17 cellular contexts compared by ENCODE assay signal in genomic region chr22:40128989-40129388, GRCh38. TPM values are rescaled to one million over a fixed set of nuclear protein-coding genes. Genes with fewer than 3 reads are reported as not detected.
A peak's percentile ranks its signal among the peaks of the same experiment; 100 is the strongest.
DNase-seq lines count a peak whose midpoint lies in the region; ATAC-seq, FAIRE-seq and TF ChIP-seq lines count a peak whose summit lies in the region.
"Had no signal": no experiment of that assay in that cellular context is flagged by ENCODE, and none has a peak within 500 bp of the region (broad histone marks: within the 10 kb centered on the region; RNA-seq: fewer than 3 reads in every experiment).

No MANE protein-coding gene starts in this region.

- H3K9me3 Mint-ChIP-seq in activated naive CD8-positive, alpha-beta T cell treated with anti-CD3 and anti-CD28 coated beads, Interleukin-2, amount 50 U/mL, for 24 hours: no peaks in the 10 kb centered on the region
- H3K9me3 Mint-ChIP-seq in stimulated activated naive CD8-positive, alpha-beta T cell treated with anti-CD3 and anti-CD28 coated beads, Interleukin-15, Interleukin-2, amounts not matched to agents 100 ng/mL and 50 ng/mL, for 24 hours: no peaks in the 10 kb centered on the region

- TF ChIP-seq POLR2A in heart left ventricle (IDR thresholded peaks at IDR 0.05): no peak
- TF ChIP-seq POLR2A in H54 (IDR thresholded peaks at IDR 0.05; ENCODE audit: low read depth, low read length): no peak

- H3K9me3 ChIP-seq in heart left ventricle: no peaks in the 10 kb centered on the region
- no peaks in the 10 kb centered on the region for H3K9me3 ChIP-seq in right atrium auricular region
- H3K9me3 ChIP-seq: ascending aorta, gastrocnemius medialis, SJSA1 had no signal

- H3K4me3 ChIP-seq in heart left ventricle (no peak overlapping the region), right atrium auricular region (no peak overlapping the region)
- H3K4me3 ChIP-seq: ascending aorta, gastrocnemius medialis, lung, SJSA1 had no signal

- H3K27ac Mint-ChIP-seq in activated naive CD8-positive, alpha-beta T cell treated with anti-CD3 and anti-CD28 coated beads, Interleukin-2, amount 50 U/mL, for 24 hours: peak overlapping the region; percentile 73
- peak overlapping the region; percentile 65 for H3K27ac Mint-ChIP-seq in stimulated activated naive CD8-positive, alpha-beta T cell treated with anti-CD3 and anti-CD28 coated beads, Interleukin-15, Interleukin-2, amounts not matched to agents 100 ng/mL and 50 ng/mL, for 24 hours

- DNase-seq in heart left ventricle (peak in 1 of 5 donors; percentile 24), right atrium auricular region (ENCODE audit: low spot score) (no peak), MV-4-11 (lab: John Stamatoyannopoulos, UW) (peak; percentile 58), OCI-M2 (lab: John Stamatoyannopoulos, UW; ENCODE audit: unreplicated experiment) (no peak), H54 (ENCODE audit: insufficient read length, low spot score) (no peak), GM10266 (ENCODE audit: extremely low spot score) (no peak)
- no peak for DNase-seq in activated naive CD8-positive, alpha-beta T cell treated with anti-CD3 and anti-CD28 coated beads, Interleukin-2, amount 50 U/mL, for 24 hours
- DNase-seq: activated CD4-positive, alpha-beta T cell treated with anti-CD3 and anti-CD28 coated beads for 4 hours; gastrocnemius medialis; GDM1; NCI-H1417 treated with DMSO at 0.1 percent for 48 hours; NCI-H69; nucleus accumbens had no signal

- 44 to 61% (median 48%) methylated on average over 4 of the region's 4 CpGs for WGBS in heart left ventricle, 4 donors

- H3K27me3 Mint-ChIP-seq in activated naive CD8-positive, alpha-beta T cell treated with anti-CD3 and anti-CD28 coated beads, Interleukin-2, amount 50 U/mL, for 24 hours: no peaks in the 10 kb centered on the region
- H3K27me3 Mint-ChIP-seq in stimulated activated naive CD8-positive, alpha-beta T cell treated with anti-CD3 and anti-CD28 coated beads, Interleukin-15, Interleukin-2, amounts not matched to agents 100 ng/mL and 50 ng/mL, for 24 hours: no peaks in the 10 kb centered on the region

- peaks cover 17% of the 10 kb centered on the region for H3K4me1 Mint-ChIP-seq in activated naive CD8-positive, alpha-beta T cell treated with anti-CD3 and anti-CD28 coated beads, Interleukin-2, amount 50 U/mL, for 24 hours
- H3K4me1 Mint-ChIP-seq in stimulated activated naive CD8-positive, alpha-beta T cell treated with anti-CD3 and anti-CD28 coated beads, Interleukin-15, Interleukin-2, amounts not matched to agents 100 ng/mL and 50 ng/mL, for 24 hours (ENCODE audit: low read depth): peaks cover 23% of the 10 kb centered on the region

- H3K27ac ChIP-seq in heart left ventricle (peak overlapping the region in 1 of 12 donors; percentile 8), right atrium auricular region (no peak overlapping the region)
- H3K27ac ChIP-seq: ascending aorta, SJSA1 had no signal

- peak overlapping the region; percentile 22 for H3K4me3 Mint-ChIP-seq in activated naive CD8-positive, alpha-beta T cell treated with anti-CD3 and anti-CD28 coated beads, Interleukin-2, amount 50 U/mL, for 24 hours
- H3K4me3 Mint-ChIP-seq in stimulated activated naive CD8-positive, alpha-beta T cell treated with anti-CD3 and anti-CD28 coated beads, Interleukin-15, Interleukin-2, amounts not matched to agents 100 ng/mL and 50 ng/mL, for 24 hours: peak overlapping the region; percentile 3

- intact Hi-C loops in heart left ventricle (cut with DNase I): no loop called here

- H3K27me3 ChIP-seq in heart left ventricle (no peaks in the 10 kb centered on the region), right atrium auricular region (no peaks in the 10 kb centered on the region)
- H3K27me3 ChIP-seq: ascending aorta, gastrocnemius medialis, SJSA1 had no signal

- peak; percentile 47 to 88 (median 66) for ATAC-seq in heart left ventricle
- ATAC-seq in activated naive CD8-positive, alpha-beta T cell treated with anti-CD3 and anti-CD28 coated beads, Interleukin-2, amount 50 U/mL, for 24 hours: peak; percentile 76

- peaks cover 0 to 46% (median 13%) of the 10 kb centered on the region in 9 donors for H3K36me3 ChIP-seq in heart left ventricle
- peaks cover 12% of the 10 kb centered on the region for H3K36me3 ChIP-seq in right atrium auricular region
- H3K36me3 ChIP-seq: SJSA1 had no signal

- H3K36me3 Mint-ChIP-seq in activated naive CD8-positive, alpha-beta T cell treated with anti-CD3 and anti-CD28 coated beads, Interleukin-2, amount 50 U/mL, for 24 hours (ENCODE audit: low read depth): peaks cover 14% of the 10 kb centered on the region
- H3K36me3 Mint-ChIP-seq in stimulated activated naive CD8-positive, alpha-beta T cell treated with anti-CD3 and anti-CD28 coated beads, Interleukin-15, Interleukin-2, amounts not matched to agents 100 ng/mL and 50 ng/mL, for 24 hours (ENCODE audit: low read depth): peaks cover 19% of the 10 kb centered on the region

- peaks cover 0 to 14% (median 2%) of the 10 kb centered on the region in 12 donors for H3K4me1 ChIP-seq in heart left ventricle
- no peaks in the 10 kb centered on the region for H3K4me1 ChIP-seq in right atrium auricular region
- H3K4me1 ChIP-seq: ascending aorta, SJSA1 had no signal

- no peak for FAIRE-seq in H54 (lab: Jason Lieb, UNC)

- no peak for TF ChIP-seq CTCF in heart left ventricle (IDR thresholded peaks at IDR 0.05)
- TF ChIP-seq CTCF in right atrium auricular region (IDR thresholded peaks at IDR 0.05): no peak
- no peak for TF ChIP-seq CTCF in GM10266 (IDR thresholded peaks at IDR 0.05; ENCODE audit: control insufficient read depth, insufficient read depth, low read depth, missing control alignments)

RNA-seq across cellular contexts. Expression of gene TNRC6B, which starts 48.7 kb away (rescaled TPM):
- 10 to 100 TPM; 32.7 to 62.4 (median 41.1) TPM for total RNA-seq in heart left ventricle
- polyA plus RNA-seq in heart left ventricle: 10 to 100 TPM; 13.2 to 18.3 TPM
- 10 to 100 TPM; 25.0 to 27.1 TPM for total RNA-seq in right atrium auricular region
